1 cellular context compared by ENCODE assay signal in genomic region chr22:50731811-50732624, GRCh38.
TF ChIP-seq lines count a peak whose summit lies in the region.

No MANE protein-coding gene starts in this region.

TF ChIP-seq in H1, 55 proteins besides CTCF, POLR2A, EP300 and RAD21:
- no peak for TF ChIP-seq KDM5A (IDR thresholded peaks at IDR 0.05; ENCODE audit: low read length)
- TF ChIP-seq CBX8 (IDR thresholded peaks at IDR 0.05; ENCODE audit: borderline replicate concordance, low read depth, low read length) = no peak
- TF ChIP-seq CHD1 (IDR thresholded peaks at IDR 0.05; ENCODE audit: low read depth, low read length) = no peak
- TF ChIP-seq PHF8 (conservative IDR thresholded peaks at IDR 0.05; ENCODE audit: low read depth, low read length) = no peak
- no peak for TF ChIP-seq GTF2F1 (IDR thresholded peaks at IDR 0.05; ENCODE audit: borderline replicate concordance, low read depth, low read length)
- no peak for TF ChIP-seq MAFK (IDR thresholded peaks at IDR 0.05; ENCODE audit: low read depth, low read length)
- TF ChIP-seq MAX (IDR thresholded peaks at IDR 0.05) = peak; percentile 90
- no peak for TF ChIP-seq SRF (IDR thresholded peaks at IDR 0.05; ENCODE audit: low read depth, low read length)
- TF ChIP-seq KDM1A (IDR thresholded peaks at IDR 0.05; ENCODE audit: borderline replicate concordance, low read length) = no peak
- TF ChIP-seq CHD2 (IDR thresholded peaks at IDR 0.05; ENCODE audit: low read length) = no peak
- TF ChIP-seq ZNF274 (IDR thresholded peaks at IDR 0.05; ENCODE audit: borderline replicate concordance, extremely low read depth, low read length) = no peak
- TF ChIP-seq SAP30 (IDR thresholded peaks at IDR 0.05; ENCODE audit: insufficient read depth, insufficient replicate concordance, low read length) = no peak
- no peak for TF ChIP-seq RNF2 (IDR thresholded peaks at IDR 0.05; ENCODE audit: borderline replicate concordance, low read depth, low read length, missing control alignments, poor library complexity, severe bottlenecking)
- no peak for TF ChIP-seq SIX5 (IDR thresholded peaks at IDR 0.05; ENCODE audit: low read depth, low read length)
- no peak for TF ChIP-seq RFX5 (IDR thresholded peaks at IDR 0.05; ENCODE audit: borderline replicate concordance, low read depth, low read length)
- TF ChIP-seq FOSL1 (IDR thresholded peaks at IDR 0.05; ENCODE audit: insufficient read depth, low read depth, low read length) = no peak
- TF ChIP-seq EZH2 (IDR thresholded peaks at IDR 0.05; ENCODE audit: low read depth, low read length, severe bottlenecking) = no peak
- no peak for TF ChIP-seq SIRT6 (IDR thresholded peaks at IDR 0.05; ENCODE audit: low read length)
- peak; percentile 37 to 59; a peak in 1 of 4 replicates for TF ChIP-seq HDAC2 (IDR thresholded peaks at IDR 0.05; ENCODE audit: borderline replicate concordance in 1 of 2, low read depth in 2 of 2, low read length in 2 of 2)
- peak; percentile 41; the same call in 1 of the 2 replicates for TF ChIP-seq SUZ12 (IDR thresholded peaks at IDR 0.05; ENCODE audit: low read length)
- no peak for TF ChIP-seq SP1 (IDR thresholded peaks at IDR 0.05; ENCODE audit: low read depth, low read length)
- TF ChIP-seq CTBP2 (IDR thresholded peaks at IDR 0.05; ENCODE audit: borderline replicate concordance, insufficient read depth, insufficient read length, low read length) = no peak
- TF ChIP-seq BACH1 (IDR thresholded peaks at IDR 0.05; ENCODE audit: low read length) = peak; percentile 74
- no peak for TF ChIP-seq JUND (IDR thresholded peaks at IDR 0.05; ENCODE audit: low read length)
